ENCODE assay signal across 20 cellular contexts in the genomic region with DNA sequence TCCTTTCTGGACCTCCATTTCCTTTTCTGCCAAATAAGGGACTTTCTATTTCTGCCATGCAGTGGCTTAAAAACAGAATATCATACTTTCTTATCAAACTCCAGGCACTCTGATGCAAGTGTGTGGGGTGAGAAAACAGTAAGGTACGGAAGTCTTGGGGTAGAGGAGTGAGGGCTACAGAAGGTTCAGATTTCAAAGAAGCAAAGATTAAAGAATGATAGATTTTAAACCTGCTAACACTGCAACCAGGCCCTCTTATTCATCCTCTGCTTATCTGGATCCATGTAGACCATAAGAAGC. TPM values are rescaled to one million over a fixed set of nuclear protein-coding genes. Genes with fewer than 3 reads are reported as not detected.
A peak's percentile ranks its signal among the peaks of the same experiment; 100 is the strongest.
DNase-seq lines count a peak whose midpoint lies in the region; ATAC-seq and TF ChIP-seq lines count a peak whose summit lies in the region.
"Had no signal": no experiment of that assay in that cellular context is flagged by ENCODE, and none has a peak within 500 bp of the region (broad histone marks: within the 10 kb centered on the region; RNA-seq: fewer than 3 reads in every experiment).

No MANE protein-coding gene starts in this region.

- H4K20me1 ChIP-seq in DND-41 (ENCODE audit: insufficient read depth, low read length) (no peaks in the 10 kb centered on the region), H9 (ENCODE audit: control insufficient read depth, insufficient read depth, insufficient read length) (no peaks in the 10 kb centered on the region)

- H2BK5ac ChIP-seq in H9 (ENCODE audit: insufficient read length, low read length): no peak overlapping the region

- H3K23me2 ChIP-seq in H9 (ENCODE audit: insufficient read length, low read depth, low read length, poor library complexity, severe bottlenecking): no peaks in the 10 kb centered on the region

- H3K79me1 ChIP-seq in H9 (ENCODE audit: insufficient read depth, low read depth, low read length, poor library complexity, severe bottlenecking): no peaks in the 10 kb centered on the region

- no peaks in the 10 kb centered on the region for H3K9me3 ChIP-seq in DND-41 (ENCODE audit: insufficient read depth, low read length, severe bottlenecking)
- no peaks in the 10 kb centered on the region for H3K9me3 ChIP-seq in parathyroid adenoma (ENCODE audit: control insufficient read depth, low read length)
- peaks cover 21% of the 10 kb centered on the region for H3K9me3 ChIP-seq in H9 (ENCODE audit: control insufficient read depth, low read depth, low read length)
- H3K9me3 ChIP-seq: esophagus squamous epithelium, MG63 had no signal

- H3K27me3 ChIP-seq in DND-41 (ENCODE audit: insufficient read depth, low read length, poor library complexity) (no peaks in the 10 kb centered on the region), parathyroid adenoma (ENCODE audit: control insufficient read depth, insufficient read depth, low read length) (no peaks in the 10 kb centered on the region), H9 (ENCODE audit: insufficient read depth, low read length) (no peaks in the 10 kb centered on the region)
- H3K27me3 ChIP-seq: esophagus squamous epithelium, MG63 had no signal

- H4K91ac ChIP-seq in H9 (ENCODE audit: insufficient read length, low read depth, low read length): no peak overlapping the region

- no peaks in the 10 kb centered on the region for H3K36me3 ChIP-seq in DND-41 (ENCODE audit: insufficient read depth, low read length)
- no peaks in the 10 kb centered on the region for H3K36me3 ChIP-seq in parathyroid adenoma (ENCODE audit: control insufficient read depth, insufficient read depth, low read length)
- H3K36me3 ChIP-seq: esophagus squamous epithelium, MG63 had no signal

- H3K9ac ChIP-seq in DND-41 (ENCODE audit: low read depth, low read length) (no peak overlapping the region; the same call in 1 of the 2 replicates), parathyroid adenoma (no peak overlapping the region), H9 (ENCODE audit: extremely low read depth, insufficient read length, low read length) (no peak overlapping the region)

- no peak overlapping the region for H3T11ph ChIP-seq in H9 (ENCODE audit: low read length)

- ATAC-seq in DND-41 (ENCODE audit: insufficient read depth, low read depth): peak; percentile 54; the same call in 2 of the 3 replicates
- peak; percentile 21 for ATAC-seq in activated T-helper 17 cell treated with anti-CD3 and anti-CD28 coated beads, Interleukin-2, amount 50 U/mL, for 72 hours (replicated peaks)
- ATAC-seq: left colon had no signal

- H3K56ac ChIP-seq in H9 (ENCODE audit: insufficient read length, low read depth, low read length): no peak overlapping the region

- peak overlapping the region; percentile 55 for H3K27ac ChIP-seq in DND-41 (ENCODE audit: low read length)
- H3K27ac ChIP-seq in parathyroid adenoma: peak overlapping the region; percentile 39
- no peak overlapping the region for H3K27ac ChIP-seq in H9 (ENCODE audit: insufficient read length, low read depth, low read length)

- no peak overlapping the region for H3K18ac ChIP-seq in H9 (ENCODE audit: insufficient read length, low read depth, low read length)

- no peak overlapping the region for H3K4me3 ChIP-seq in DND-41 (ENCODE audit: low read depth in 1 of 2, low read length in 2 of 2)
- no peak overlapping the region for H3K4me3 ChIP-seq in Jurkat, Clone E6-1 (ENCODE audit: low read length)
- H3K4me3 ChIP-seq in parathyroid adenoma (ENCODE audit: low read depth, low read length): no peak overlapping the region
- H3K4me3 ChIP-seq: esophagus squamous epithelium, MG63 had no signal

- H2BK20ac ChIP-seq in H9 (ENCODE audit: low read depth, low read length, poor library complexity, severe bottlenecking): no peak overlapping the region

- no peak overlapping the region for H2BK15ac ChIP-seq in H9 (ENCODE audit: low read depth, low read length)

- peak overlapping the region; percentile 62 for H2AFZ ChIP-seq in DND-41 (ENCODE audit: low read depth, low read length)
- H2AFZ ChIP-seq in parathyroid adenoma: peak overlapping the region; percentile 68
- no peak overlapping the region for H2AFZ ChIP-seq in H9 (ENCODE audit: low read length)

- no peaks in the 10 kb centered on the region for H3K27me3 Mint-ChIP-seq in activated T-helper 17 cell treated with anti-CD3 and anti-CD28 coated beads, Interleukin-2, amount 50 U/mL, for 72 hours
- H3K27me3 Mint-ChIP-seq in H9 (ENCODE audit: low read depth): no peaks in the 10 kb centered on the region

- no peak overlapping the region for H2BK12ac ChIP-seq in H9 (ENCODE audit: insufficient read length, low read depth, low read length)

- H3K23ac ChIP-seq in H9 (ENCODE audit: insufficient read length, low read depth, low read length): no peak overlapping the region

- H3K4me2 ChIP-seq in DND-41 (ENCODE audit: insufficient read depth, low read length) (peak overlapping the region; percentile 39), parathyroid adenoma (ENCODE audit: low read length) (no peak overlapping the region), H9 (ENCODE audit: insufficient read depth, insufficient read length, low read length) (no peak overlapping the region)

- no CpG with 5 or more reads among the region's 1 CpG for WGBS in H9 (ENCODE audit: extremely low coverage, insufficient read length, low lambda C conversion rate)

- H3K27ac Mint-ChIP-seq in activated T-helper 17 cell treated with anti-CD3 and anti-CD28 coated beads, Interleukin-2, amount 50 U/mL, for 72 hours: peak overlapping the region; percentile 98
- H3K27ac Mint-ChIP-seq in H9: no peak overlapping the region

- H3K4me1 ChIP-seq in DND-41 (ENCODE audit: insufficient read depth, low read length) (peaks cover 22% of the 10 kb centered on the region), parathyroid adenoma (peaks cover 3% of the 10 kb centered on the region), H9 (ENCODE audit: insufficient read depth, low read length) (no peaks in the 10 kb centered on the region)
- H3K4me1 ChIP-seq: esophagus squamous epithelium had no signal

- H3K9me3 Mint-ChIP-seq in activated T-helper 17 cell treated with anti-CD3 and anti-CD28 coated beads, Interleukin-2, amount 50 U/mL, for 72 hours: peaks cover 4% of the 10 kb centered on the region
- peaks cover 55 to 62% of the 10 kb centered on the region in 2 experiments for H3K9me3 Mint-ChIP-seq in H9

- H3K4ac ChIP-seq in H9 (ENCODE audit: low read depth, low read length): no peak overlapping the region

- no peaks in the 10 kb centered on the region for H3K79me2 ChIP-seq in DND-41 (ENCODE audit: insufficient read depth, low read length)
- no peaks in the 10 kb centered on the region for H3K79me2 ChIP-seq in parathyroid adenoma
- H3K79me2 ChIP-seq in H9 (ENCODE audit: insufficient read depth, low read length): no peaks in the 10 kb centered on the region

- H3K14ac ChIP-seq in H9 (ENCODE audit: insufficient read depth, low read length): no peak overlapping the region

- TF ChIP-seq CTCF in DND-41 (IDR thresholded peaks at IDR 0.05; ENCODE audit: borderline replicate concordance, extremely low read depth, low read length, poor library complexity, severe bottlenecking): no peak
- TF ChIP-seq CTCF in parathyroid adenoma (IDR thresholded peaks at IDR 0.05): no peak
- no peak for TF ChIP-seq CTCF in H9 (conservative IDR thresholded peaks at IDR 0.05)

- DNase-seq in DND-41: no peak
- peak; percentile 27 for DNase-seq in Jurkat, Clone E6-1 (ENCODE audit: low read depth, low spot score)
- no peak for DNase-seq in NCI-H526 (lab: John Stamatoyannopoulos, UW)
- no peak for DNase-seq in NCI-H1417 (lab: John Stamatoyannopoulos, UW)
- no peak for DNase-seq in NCI-H2107 (lab: John Stamatoyannopoulos, UW)
- DNase-seq in H9: no peak
- DNase-seq: activated CD8-positive, alpha-beta memory T cell treated with anti-CD3 and anti-CD28 coated beads for 24 hours; aorta; esophagus squamous epithelium; hippocampal formation; left colon; MG63; NCI-H2029 treated with DMSO at 0.1 percent for 48 hours; NCI-H748 treated with DMSO at 0.1 percent for 48 hours had no signal

- H2AK5ac ChIP-seq in H9 (ENCODE audit: insufficient read length, low read length): no peak overlapping the region

- no peaks in the 10 kb centered on the region for H3K36me3 Mint-ChIP-seq in activated T-helper 17 cell treated with anti-CD3 and anti-CD28 coated beads, Interleukin-2, amount 50 U/mL, for 72 hours (ENCODE audit: low read depth)
- no peaks in the 10 kb centered on the region; a peak in 1 of 7 replicates for H3K36me3 Mint-ChIP-seq in H9 (ENCODE audit: insufficient read depth in 1 of 3, low read depth in 3 of 3)
- H3K36me3 Mint-ChIP-seq: CD14-positive monocyte had no signal

- H3K4me3 Mint-ChIP-seq in activated T-helper 17 cell treated with anti-CD3 and anti-CD28 coated beads, Interleukin-2, amount 50 U/mL, for 72 hours: peak overlapping the region; percentile 88
- H3K4me3 Mint-ChIP-seq in H9: no peak overlapping the region
- H3K4me3 Mint-ChIP-seq: CD14-positive monocyte had no signal

- peaks cover 37% of the 10 kb centered on the region for H3K4me1 Mint-ChIP-seq in activated T-helper 17 cell treated with anti-CD3 and anti-CD28 coated beads, Interleukin-2, amount 50 U/mL, for 72 hours
- peaks cover 3 to 4% of the 10 kb centered on the region in 2 experiments; a peak in 1 of 4 replicates for H3K4me1 Mint-ChIP-seq in H9

- H2BK120ac ChIP-seq in H9 (ENCODE audit: low read depth, low read length, poor library complexity, severe bottlenecking): no peak overlapping the region

- no peak overlapping the region for H4K5ac ChIP-seq in H9 (ENCODE audit: insufficient read length, low read depth, low read length)

- no peak overlapping the region for H4K8ac ChIP-seq in H9 (replicated peaks; ENCODE audit: insufficient read length, low read depth, low read length)

RNA-seq across cellular contexts. Expression of gene GPR174, which starts 48.2 kb away (rescaled TPM):
- polyA plus RNA-seq in Jurkat, Clone E6-1 (2012; ENCODE audit: insufficient read depth, insufficient read length): 29.5 TPM
- total RNA-seq in activated T-helper 17 cell treated with anti-CD3 and anti-CD28 coated beads, Interleukin-2, amount 50 U/mL, for 72 hours: 10 to 100 TPM in 1 of 2 donors, 1 to 10 TPM in 1; 8.6 to 21.3 TPM
- not detected in 2 replicates for total RNA-seq in H9 (2021)
- total RNA-seq: Daoy, myocyte, pulmonary artery endothelial cell had no signal
- polyA plus RNA-seq: aorta had no signal
